25 cellular contexts compared by ENCODE assay signal in genomic region chr13:91270031-91270430, GRCh38.
A peak's percentile ranks its signal among the peaks of the same experiment; 100 is the strongest.
DNase-seq lines count a peak whose midpoint lies in the region; ATAC-seq and TF ChIP-seq lines count a peak whose summit lies in the region.
"Had no signal": no experiment of that assay in that cellular context is flagged by ENCODE, and none has a peak within 500 bp of the region (broad histone marks: within the 10 kb centered on the region; RNA-seq: fewer than 3 reads in every experiment).

No MANE protein-coding gene starts in this region.

- BruUV-seq in A673 (replicated peaks; lab: Mats Ljungman, UMichigan) = no TSS peak

- CTCF ChIA-PET in A673 (lab: Charles Lee) = no interaction called here

- POLR2A ChIA-PET in A673 (lab: Charles Lee; ENCODE audit: low non-redundant PET) = no interaction called here

- H3K27ac Mint-ChIP-seq in effector memory CD8-positive, alpha-beta T cell = no peak overlapping the region
- H3K27ac Mint-ChIP-seq: activated T-cell treated with anti-CD3 and anti-CD28 coated beads, Interleukin-2, amount 50 U/mL, for 24 hours; B cell had no signal

- no peaks in the 10 kb centered on the region for H3K36me3 Mint-ChIP-seq in effector memory CD8-positive, alpha-beta T cell (ENCODE audit: insufficient read depth)

- H3K27me3 ChIP-seq in A673 (replicated peaks; ENCODE audit: insufficient read depth, low read depth, low read length, poor library complexity) (no peaks in the 10 kb centered on the region), brain microvascular endothelial cell (replicated peaks) (no peaks in the 10 kb centered on the region)
- H3K27me3 ChIP-seq: adrenal gland, hepatocyte, sigmoid colon, upper lobe of right lung had no signal

- TF ChIP-seq CTCF in A673 (conservative IDR thresholded peaks at IDR 0.05; ENCODE audit: low read depth, low read length) (no peak), brain microvascular endothelial cell (IDR thresholded peaks at IDR 0.05; ENCODE audit: low read depth, low read length, missing control alignments) (no peak)

- H3K4me1 Mint-ChIP-seq in effector memory CD8-positive, alpha-beta T cell (ENCODE audit: low read depth in 2 of 2) = no peaks in the 10 kb centered on the region
- H3K4me1 Mint-ChIP-seq: B cell had no signal

- no peaks in the 10 kb centered on the region for H3K36me3 ChIP-seq in A673 (ENCODE audit: insufficient read depth, low read length, poor library complexity, severe bottlenecking)
- no peaks in the 10 kb centered on the region for H3K36me3 ChIP-seq in brain microvascular endothelial cell (replicated peaks)
- H3K36me3 ChIP-seq: adrenal gland, sigmoid colon, upper lobe of right lung had no signal

- H3K27me3 Mint-ChIP-seq in effector memory CD8-positive, alpha-beta T cell = peaks cover 7 to 18% of the 10 kb centered on the region in 2 donors
- H3K27me3 Mint-ChIP-seq: B cell had no signal

- H3K9me3 ChIP-seq in A673 (ENCODE audit: low read depth, low read length, poor library complexity, severe bottlenecking) = no peaks in the 10 kb centered on the region
- H3K9me3 ChIP-seq: adrenal gland, sigmoid colon, upper lobe of right lung had no signal

- no peaks in the 10 kb centered on the region for H3K4me1 ChIP-seq in A673 (ENCODE audit: insufficient read depth, low read length, poor library complexity, severe bottlenecking)
- H3K4me1 ChIP-seq: adrenal gland, sigmoid colon, upper lobe of right lung had no signal

- no peak for ATAC-seq in GM21786 (IDR thresholded peaks at IDR 0.05; ENCODE audit: unreplicated experiment)
- ATAC-seq in HG03108 (IDR thresholded peaks at IDR 0.05; ENCODE audit: unreplicated experiment) = no peak
- no peak for ATAC-seq in effector memory CD8-positive, alpha-beta T cell (replicated peaks)
- ATAC-seq: HCT116, upper lobe of right lung had no signal

- DNase-seq in A673 (ENCODE audit: low spot score) (peak; percentile 19), NCI-H226 (peak; percentile 59), brain microvascular endothelial cell (peak; percentile 5), lung microvascular endothelial cell (ENCODE audit: low read depth in 2 of 2) (peak; percentile 77 to 85), SKM-1 (lab: John Stamatoyannopoulos, UW; ENCODE audit: unreplicated experiment) (no peak)
- no peak for DNase-seq in effector memory CD8-positive, alpha-beta T cell
- DNase-seq: activated CD4-positive, alpha-beta T cell treated with anti-CD3 and anti-CD28 coated beads for 1 hour; activated naive CD4-positive, alpha-beta T cell; activated T-cell treated with anti-CD3 and anti-CD28 coated beads, Interleukin-2, amount 50 U/mL, for 24 hours; adrenal gland; COR-L47; cortex of kidney; DMS79 treated with DMSO at 0.1 percent for 48 hours; NCI-H1092 treated with DMSO at 0.1 percent for 48 hours; NCI-H2107; NCI-H510A treated with DMSO at 0.1 percent for 48 hours; RPMI8226; sigmoid colon; T1000; upper lobe of right lung had no signal

- H3K9me3 Mint-ChIP-seq in effector memory CD8-positive, alpha-beta T cell = peaks cover 0 to 3% of the 10 kb centered on the region in 2 donors

- H3K27ac ChIP-seq in A673 (ENCODE audit: low read depth, low read length, poor library complexity, severe bottlenecking) (no peak overlapping the region), brain microvascular endothelial cell (no peak overlapping the region)
- H3K27ac ChIP-seq: adrenal gland, hepatocyte, sigmoid colon, upper lobe of right lung had no signal

- H3K4me3 Mint-ChIP-seq in effector memory CD8-positive, alpha-beta T cell = no peak overlapping the region
- H3K4me3 Mint-ChIP-seq: activated T-cell treated with anti-CD3 and anti-CD28 coated beads, Interleukin-2, amount 50 U/mL, for 24 hours; B cell had no signal

- intact Hi-C loops in A673 (cut with micrococcal nuclease; ENCODE audit: unreplicated experiment) = no loop called here

- in situ Hi-C loops in brain microvascular endothelial cell (cut with HindIII; ENCODE audit: low pct_ligation_motif_present, low sequenced_read_pairs) = no loop called here

- H3K4me3 ChIP-seq in A673 (ENCODE audit: low read depth, low read length, poor library complexity, severe bottlenecking) = no peak overlapping the region
- H3K4me3 ChIP-seq in brain microvascular endothelial cell (ENCODE audit: low read depth, low read length) = no peak overlapping the region
- H3K4me3 ChIP-seq: adrenal gland, hepatocyte, sigmoid colon, upper lobe of right lung had no signal

Comparison
In these comparisons a context has a peak if more than half of its experiments do, and no peak if none do; other contexts are left out.
1. DNase-seq: peak in A673 (single experiment), NCI-H226 (single experiment), brain microvascular endothelial cell (single experiment) and lung microvascular endothelial cell (2 of 2); none in SKM-1 (single experiment) and effector memory CD8-positive, alpha-beta T cell (0 of 3).